15 cellular contexts compared by ENCODE assay signal in genomic region chr16:75063549-75064082, GRCh38. TPM values are rescaled to one million over a fixed set of nuclear protein-coding genes. Genes with fewer than 3 reads are reported as not detected.
DNase-seq lines count a peak whose midpoint lies in the region; ATAC-seq, FAIRE-seq and TF ChIP-seq lines count a peak whose summit lies in the region.
"Had no signal": no experiment of that assay in that cellular context is flagged by ENCODE, and none has a peak within 500 bp of the region (broad histone marks: within the 10 kb centered on the region; RNA-seq: fewer than 3 reads in every experiment).

No MANE protein-coding gene starts in this region.

- TF ChIP-seq EP300 in upper lobe of left lung (IDR thresholded peaks at IDR 0.05) = no peak

- H3K36me3 ChIP-seq in naive thymus-derived CD4-positive, alpha-beta T cell (ENCODE audit: control insufficient read depth in 2 of 3, insufficient read depth in 3 of 3, low read length in 3 of 3) = no peaks in the 10 kb centered on the region
- no peaks in the 10 kb centered on the region for H3K36me3 ChIP-seq in upper lobe of left lung

- ATAC-seq in natural killer cell treated with Interleukin-12 subunit alpha and Interleukin-12 subunit beta and Interleukin-15 and Interleukin-18, amount 100 ng/mL, for 72 hours = no peak
- no peak for ATAC-seq in natural killer cell
- ATAC-seq in WTC11 = no peak; the same call in 1 of the 2 replicates
- ATAC-seq in naive thymus-derived CD4-positive, alpha-beta T cell = no peak
- ATAC-seq in upper lobe of left lung (ENCODE audit: low FRiP score in 2 of 2) = no peak

- no peak for TF ChIP-seq POLR2A in upper lobe of left lung (IDR thresholded peaks at IDR 0.05)

- H3K27ac Mint-ChIP-seq in natural killer cell treated with Interleukin-12 subunit alpha and Interleukin-12 subunit beta and Interleukin-15 and Interleukin-18, amount 100 ng/mL, for 72 hours = peak overlapping the region in 1 of 2 donors; percentile 75
- H3K27ac Mint-ChIP-seq in natural killer cell = no peak overlapping the region
- peak overlapping the region; percentile 69; the same call in 1 of the 2 replicates for H3K27ac Mint-ChIP-seq in WTC11
- peak overlapping the region; percentile 40 to 92 (median 78) for H3K27ac Mint-ChIP-seq in naive thymus-derived CD4-positive, alpha-beta T cell
- H3K27ac Mint-ChIP-seq: activated CD8-positive, alpha-beta T cell treated with anti-CD3 and anti-CD28 coated beads for 36 hours had no signal

- no peaks in the 10 kb centered on the region for H3K9me3 ChIP-seq in naive thymus-derived CD4-positive, alpha-beta T cell (ENCODE audit: control insufficient read depth in 2 of 3, low read length in 3 of 3)
- no peaks in the 10 kb centered on the region for H3K9me3 ChIP-seq in upper lobe of left lung

- H3K4me1 Mint-ChIP-seq in natural killer cell treated with Interleukin-12 subunit alpha and Interleukin-12 subunit beta and Interleukin-15 and Interleukin-18, amount 100 ng/mL, for 72 hours (ENCODE audit: low read depth in 2 of 2) = peaks cover 40 to 42% of the 10 kb centered on the region in 2 donors
- peaks cover 17 to 20% of the 10 kb centered on the region in 2 donors for H3K4me1 Mint-ChIP-seq in natural killer cell
- H3K4me1 Mint-ChIP-seq in WTC11 = peaks cover 37% of the 10 kb centered on the region
- peaks cover 17 to 70% (median 45%) of the 10 kb centered on the region in 7 donors for H3K4me1 Mint-ChIP-seq in naive thymus-derived CD4-positive, alpha-beta T cell

- H3K27ac ChIP-seq in naive thymus-derived CD4-positive, alpha-beta T cell (ENCODE audit: low read depth, low read length) = no peak overlapping the region
- H3K27ac ChIP-seq in upper lobe of left lung = peak overlapping the region in 3 of 4 donors; percentile 77 to 85 (median 78)

- 80% methylated on average over 8 of the region's 8 CpGs for WGBS in upper lobe of left lung, 2 donors

- no peaks in the 10 kb centered on the region for H3K36me3 Mint-ChIP-seq in natural killer cell treated with Interleukin-12 subunit alpha and Interleukin-12 subunit beta and Interleukin-15 and Interleukin-18, amount 100 ng/mL, for 72 hours
- H3K36me3 Mint-ChIP-seq in natural killer cell (no peaks in the 10 kb centered on the region), WTC11 (no peaks in the 10 kb centered on the region)
- peaks cover 0 to 12% (median 0%) of the 10 kb centered on the region in 5 donors for H3K36me3 Mint-ChIP-seq in naive thymus-derived CD4-positive, alpha-beta T cell

- H3K27me3 Mint-ChIP-seq in natural killer cell treated with Interleukin-12 subunit alpha and Interleukin-12 subunit beta and Interleukin-15 and Interleukin-18, amount 100 ng/mL, for 72 hours = peaks cover 0 to 3% of the 10 kb centered on the region in 2 donors
- H3K27me3 Mint-ChIP-seq in natural killer cell (ENCODE audit: low read depth in 2 of 2) = peaks cover 22 to 25% of the 10 kb centered on the region in 2 donors
- H3K27me3 Mint-ChIP-seq in WTC11 (ENCODE audit: low read depth) = no peaks in the 10 kb centered on the region
- H3K27me3 Mint-ChIP-seq in naive thymus-derived CD4-positive, alpha-beta T cell = no peaks in the 10 kb centered on the region

- FAIRE-seq in HTR-8/SVneo (lab: Jason Lieb, UNC) = no peak
- FAIRE-seq: endometrium, frontal cortex, TTC549 had no signal

- H3K4me3 ChIP-seq in naive thymus-derived CD4-positive, alpha-beta T cell (ENCODE audit: low read length) = no peak overlapping the region
- no peak overlapping the region for H3K4me3 ChIP-seq in upper lobe of left lung

- POLR2A ChIA-PET in WTC11 (lab: Charles Lee) = no interaction called here
- POLR2A ChIA-PET in naive thymus-derived CD4-positive, alpha-beta T cell (lab: Charles Lee) = interaction anchor here (0.7 to 1.6 kb wide), 3 partner anchors 9 to 79 kb away, joined by 3 to 4 read pairs (median 4); partner anchors contain the start of gene WDR59

- intact Hi-C loops in natural killer cell (cut with micrococcal nuclease) = no loop called here
- intact Hi-C loops in naive thymus-derived CD4-positive, alpha-beta T cell (cut with micrococcal nuclease) = loop anchor here (2.0 kb wide), 1 partner anchor 47 kb away; no protein-coding TSS in a partner anchor

- CTCF ChIA-PET in WTC11 (lab: Charles Lee) = interaction anchor here (0.7 to 2.5 kb wide), 8 partner anchors 9 to 79 kb away, joined by 3 to 20 read pairs (median 5); partner anchors contain the start of genes WDR59 and ZNRF1
- CTCF ChIA-PET in naive thymus-derived CD4-positive, alpha-beta T cell (lab: Charles Lee) = interaction anchor here (1.4 kb wide), 1 partner anchor 46 kb away, joined by 4 read pairs; no protein-coding TSS in a partner anchor

- H3K4me1 ChIP-seq in naive thymus-derived CD4-positive, alpha-beta T cell (ENCODE audit: control insufficient read depth in 2 of 2, insufficient read depth in 2 of 2, low read length in 2 of 2) = peaks cover 5 to 20% of the 10 kb centered on the region in 2 donors
- peaks cover 25 to 67% (median 53%) of the 10 kb centered on the region in 4 donors for H3K4me1 ChIP-seq in upper lobe of left lung

- TF ChIP-seq CTCF in natural killer cell (IDR thresholded peaks at IDR 0.05) (no peak), WTC11 (IDR thresholded peaks at IDR 0.05) (no peak), upper lobe of left lung (IDR thresholded peaks at IDR 0.05) (no peak)

- H3K9me3 Mint-ChIP-seq in natural killer cell treated with Interleukin-12 subunit alpha and Interleukin-12 subunit beta and Interleukin-15 and Interleukin-18, amount 100 ng/mL, for 72 hours = no peaks in the 10 kb centered on the region
- H3K9me3 Mint-ChIP-seq in natural killer cell (no peaks in the 10 kb centered on the region), WTC11 (no peaks in the 10 kb centered on the region)
- no peaks in the 10 kb centered on the region for H3K9me3 Mint-ChIP-seq in naive thymus-derived CD4-positive, alpha-beta T cell
- H3K9me3 Mint-ChIP-seq: activated CD8-positive, alpha-beta T cell treated with anti-CD3 and anti-CD28 coated beads for 36 hours had no signal

- no peak for DNase-seq in natural killer cell treated with Interleukin-12 subunit alpha and Interleukin-12 subunit beta and Interleukin-15 and Interleukin-18, amount 100 ng/mL, for 72 hours (ENCODE audit: low spot score)
- DNase-seq in natural killer cell (no peak), WTC11 (ENCODE audit: low spot score) (no peak), upper lobe of left lung (no peak), midbrain (lab: John Stamatoyannopoulos, UW) (no peak), HTR-8/SVneo (ENCODE audit: insufficient read length, low spot score) (no peak)
- DNase-seq in naive thymus-derived CD4-positive, alpha-beta T cell = no peak
- no peak for DNase-seq in NK-92 treated with Interleukin-12 subunit alpha and Interleukin-12 subunit beta, amount 100 ng/mL, for 24 hours (lab: John Stamatoyannopoulos, UW)
- DNase-seq: activated CD8-positive, alpha-beta T cell treated with anti-CD3 and anti-CD28 coated beads for 36 hours; amniotic stem cell; cerebellar nuclear complex; mammary epithelial cell had no signal

- H3K27me3 ChIP-seq in naive thymus-derived CD4-positive, alpha-beta T cell (ENCODE audit: control insufficient read depth in 2 of 2, insufficient read depth in 2 of 2, low read length in 2 of 2) = no peaks in the 10 kb centered on the region
- H3K27me3 ChIP-seq in upper lobe of left lung = no peaks in the 10 kb centered on the region

- peak overlapping the region; percentile 6 for H3K4me3 Mint-ChIP-seq in natural killer cell treated with Interleukin-12 subunit alpha and Interleukin-12 subunit beta and Interleukin-15 and Interleukin-18, amount 100 ng/mL, for 72 hours
- H3K4me3 Mint-ChIP-seq in natural killer cell = no peak overlapping the region
- H3K4me3 Mint-ChIP-seq in WTC11 = no peak overlapping the region
- peak overlapping the region in 9 of 10 donors; percentile 14 to 76 (median 52) for H3K4me3 Mint-ChIP-seq in naive thymus-derived CD4-positive, alpha-beta T cell

TF ChIP-seq in WTC11, 78 proteins besides CTCF, POLR2A, EP300 and RAD21 (continues in another document):
- TF ChIP-seq NFYB (CRISPR knock-in tag; conservative IDR thresholded peaks at IDR 0.05; ENCODE audit: low read depth) (no peak), ZBTB21 (CRISPR knock-in tag; IDR thresholded peaks at IDR 0.05; ENCODE audit: borderline replicate concordance) (no peak), HMGXB4 (CRISPR knock-in tag; IDR thresholded peaks at IDR 0.05) (no peak), CBFB (CRISPR knock-in tag; IDR thresholded peaks at IDR 0.05; ENCODE audit: low read depth) (no peak)
- TF ChIP-seq, protein P1, sequence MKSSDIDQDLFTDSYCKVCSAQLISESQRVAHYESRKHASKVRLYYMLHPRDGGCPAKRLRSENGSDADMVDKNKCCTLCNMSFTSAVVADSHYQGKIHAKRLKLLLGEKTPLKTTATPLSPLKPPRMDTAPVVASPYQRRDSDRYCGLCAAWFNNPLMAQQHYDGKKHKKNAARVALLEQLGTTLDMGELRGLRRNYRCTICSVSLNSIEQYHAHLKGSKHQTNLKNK (CRISPR knock-in tag; IDR thresholded peaks at IDR 0.05) = no peak
- TF ChIP-seq, protein P2, sequence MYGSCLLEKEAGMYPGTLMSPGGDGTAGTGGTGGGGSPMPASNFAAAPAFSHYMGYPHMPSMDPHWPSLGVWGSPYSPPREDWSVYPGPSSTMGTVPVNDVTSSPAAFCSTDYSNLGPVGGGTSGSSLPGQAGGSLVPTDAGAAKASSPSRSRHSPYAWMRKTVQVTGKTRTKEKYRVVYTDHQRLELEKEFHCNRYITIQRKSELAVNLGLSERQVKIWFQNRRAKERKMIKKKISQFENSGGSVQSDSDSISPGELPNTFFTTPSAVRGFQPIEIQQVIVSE (CRISPR knock-in tag; IDR thresholded peaks at IDR 0.05; ENCODE audit: borderline replicate concordance) = no peak

RNA-seq across cellular contexts. Expression of gene LDHD, which starts 53.0 kb away (rescaled TPM):
- 1 to 10 TPM in 1 of 2 donors, under 1 TPM in 1; 0.19 to 1.1 TPM for total RNA-seq in natural killer cell treated with Interleukin-12 subunit alpha and Interleukin-12 subunit beta and Interleukin-15 and Interleukin-18, amount 100 ng/mL, for 72 hours
- total RNA-seq in natural killer cell = 1 to 10 TPM in 1 of 3 donors, under 1 TPM in 1, not detected in 1; 0.12 to 1.3 TPM
- total RNA-seq in WTC11 (2021) = 12.3 to 12.6 TPM (median 12.3 TPM) in 3 replicates
- total RNA-seq in naive thymus-derived CD4-positive, alpha-beta T cell = 1 to 10 TPM in 1 of 5 experiments, under 1 TPM in 4; 0.31 to 2.7 (median 0.40) TPM
- polyA plus RNA-seq in naive thymus-derived CD4-positive, alpha-beta T cell = under 1 TPM in 1 of 2 donors, not detected in 1; 0.51 TPM
- total RNA-seq in upper lobe of left lung = 10 to 100 TPM in 5 of 6 donors, 1 to 10 TPM in 1; 7.8 to 35.6 (median 16.8) TPM
- total RNA-seq: activated CD8-positive, alpha-beta T cell treated with anti-CD3 and anti-CD28 coated beads for 36 hours had no signal

Comparison
In these comparisons a context has a peak if more than half of its experiments do, and no peak if none do; other contexts are left out.
1. H3K4me3 Mint-ChIP-seq: peak in natural killer cell treated with Interleukin-12 subunit alpha and Interleukin-12 subunit beta and Interleukin-15 and Interleukin-18, amount 100 ng/mL, for 72 hours (single experiment) and naive thymus-derived CD4-positive, alpha-beta T cell (9 of 10); none in natural killer cell (single experiment) and WTC11 (single experiment).
2. H3K27ac Mint-ChIP-seq: peak in WTC11 (single experiment) and naive thymus-derived CD4-positive, alpha-beta T cell (9 of 9); none in natural killer cell (0 of 2).